ENCODE assay signal across 8 cellular contexts in the genomic region with DNA sequence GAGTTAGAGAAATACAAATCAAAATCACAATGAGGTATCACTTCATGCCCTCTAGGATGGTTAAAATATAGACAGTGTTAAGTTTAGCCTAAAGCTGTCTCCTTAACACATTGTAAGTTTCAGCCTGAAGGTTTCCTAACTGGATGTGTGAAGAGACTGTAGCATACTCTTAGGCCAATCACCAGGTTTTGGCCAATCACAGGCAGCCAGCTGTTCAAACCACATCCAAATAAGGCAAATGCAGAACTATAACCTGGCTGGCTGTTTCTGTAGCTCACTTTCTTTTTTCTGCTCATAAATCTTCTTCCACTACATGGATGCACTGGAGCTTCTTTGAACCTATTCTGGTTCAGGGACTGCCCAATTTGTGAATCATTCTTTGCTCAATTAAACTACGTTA. TPM values are rescaled to one million over a fixed set of nuclear protein-coding genes. Genes with fewer than 3 reads are reported as not detected.
DNase-seq lines count a peak whose midpoint lies in the region; ATAC-seq and TF ChIP-seq lines count a peak whose summit lies in the region.

No MANE protein-coding gene starts in this region.

- H3F3A ChIP-seq in Loucy (ENCODE audit: low read depth) = peaks cover 6% of the 10 kb centered on the region; the same call in 1 of the 2 replicates

- H3K9me3 Mint-ChIP-seq in immature natural killer cell = peaks cover 5 to 13% (median 7%) of the 10 kb centered on the region in 6 donors

- no peak for TF ChIP-seq CTCF in Loucy (conservative IDR thresholded peaks at IDR 0.05; ENCODE audit: low read length)

- peaks cover 68% of the 10 kb centered on the region for H3K4me1 ChIP-seq in Loucy (ENCODE audit: insufficient read depth, low read length, poor library complexity, severe bottlenecking)

- peak overlapping the region; percentile 10 for H3K9ac ChIP-seq in Loucy (ENCODE audit: low read depth, low read length, poor library complexity, severe bottlenecking)

- H3K36me3 ChIP-seq in Loucy (ENCODE audit: insufficient read depth, low read length) = peaks cover 32% of the 10 kb centered on the region; the same call in 1 of the 2 replicates

- ATAC-seq in GM18519 (IDR thresholded peaks at IDR 0.05; ENCODE audit: low FRiP score, unreplicated experiment) (peak; percentile 78), GM21717 (IDR thresholded peaks at IDR 0.05; ENCODE audit: unreplicated experiment) (peak; percentile 94)

- H3K9me2 ChIP-seq in Loucy (replicated peaks; ENCODE audit: low read depth, low read length) = no peaks in the 10 kb centered on the region

- H3K4me1 Mint-ChIP-seq in immature natural killer cell = peaks cover 81 to 100% of the 10 kb centered on the region in 2 donors

- peaks cover 19 to 57% (median 47%) of the 10 kb centered on the region in 3 donors for H3K27me3 Mint-ChIP-seq in immature natural killer cell (ENCODE audit: low read depth in 3 of 3)

- peaks cover 25 to 58% (median 43%) of the 10 kb centered on the region in 3 donors for H3K36me3 Mint-ChIP-seq in immature natural killer cell

- peak overlapping the region; percentile 55 for H3K4me2 ChIP-seq in Loucy (ENCODE audit: low read depth, low read length, poor library complexity, severe bottlenecking)

- H3K79me2 ChIP-seq in Loucy (ENCODE audit: insufficient read depth, low read length) = peaks cover 97% of the 10 kb centered on the region

- H2AFZ ChIP-seq in Loucy (ENCODE audit: low read length) = no peak overlapping the region

- H4K20me1 ChIP-seq in Loucy (ENCODE audit: insufficient read depth, low read length, poor library complexity, severe bottlenecking) = peaks cover 76% of the 10 kb centered on the region

- peak overlapping the region; percentile 13 to 71 (median 53) for H3K4me3 Mint-ChIP-seq in immature natural killer cell

- peak overlapping the region; percentile 68 to 98 (median 90) for H3K27ac Mint-ChIP-seq in immature natural killer cell

- peak in 2 of 3 donors; percentile 53 to 66 for DNase-seq in immature natural killer cell
- no peak for DNase-seq in NCI-H345 (lab: John Stamatoyannopoulos, UW)
- DNase-seq in HK-2 (ENCODE audit: unreplicated experiment) = no peak
- DNase-seq in NK-92 (lab: John Stamatoyannopoulos, UW; ENCODE audit: unreplicated experiment) = no peak
- DNase-seq in AG08395 (ENCODE audit: low spot score) = no peak

- peak overlapping the region; percentile 37 for H3K4me3 ChIP-seq in Loucy (ENCODE audit: low read length, poor library complexity, severe bottlenecking)

- no peaks in the 10 kb centered on the region for H3K9me3 ChIP-seq in Loucy (ENCODE audit: insufficient read depth, low read depth, low read length)

- H3K27me3 ChIP-seq in Loucy (ENCODE audit: insufficient read depth, low read length, poor library complexity, severe bottlenecking) = no peaks in the 10 kb centered on the region

RNA-seq across cellular contexts. Expression of gene ESYT2, which starts 19.7 kb away (rescaled TPM):
- polyA plus RNA-seq in immature natural killer cell = 10 to 100 TPM; 70.1 to 95.7 (median 84.0) TPM

RNA-seq across cellular contexts. Expression of gene DYNC2I1, which starts 46.8 kb away (rescaled TPM):
- polyA plus RNA-seq in immature natural killer cell = 10 to 100 TPM in 2 of 3 donors, 1 to 10 TPM in 1; 2.8 to 29.8 (median 28.7) TPM

Comparison
In these comparisons a context has a peak if more than half of its experiments do, and no peak if none do; other contexts are left out.
1. DNase-seq: peak in immature natural killer cell (2 of 3); none in NCI-H345 (single experiment), HK-2 (single experiment), NK-92 (single experiment) and AG08395 (single experiment).